ENCODE assay signal across 19 cellular contexts in genomic region chr3:196057663-196058356, GRCh38. TPM values are rescaled to one million over a fixed set of nuclear protein-coding genes. Genes with fewer than 3 reads are reported as not detected.
DNase-seq lines count a peak whose midpoint lies in the region; ATAC-seq, FAIRE-seq and TF ChIP-seq lines count a peak whose summit lies in the region.
"Had no signal": no experiment of that assay in that cellular context is flagged by ENCODE, and none has a peak within 500 bp of the region (broad histone marks: within the 10 kb centered on the region; RNA-seq: fewer than 3 reads in every experiment).

No MANE protein-coding gene starts in this region.

- TF ChIP-seq POLR2A in H54 (IDR thresholded peaks at IDR 0.05; ENCODE audit: low read depth, low read length) = no peak

- peaks cover 22% of the 10 kb centered on the region for H3K4me1 Mint-ChIP-seq in activated T-helper 1 cell treated with anti-CD3 and anti-CD28 coated beads, Interleukin-12 subunit alpha, Interleukin-12 subunit beta, Interleukin-2, Interleukin-4 antibody, amounts not matched to agents 30 ng/mL and 10 ng/mL and 1 ng/mL, durations not matched to agents 14 hours and 24 hours and 36 hours (ENCODE audit: low read depth)

- H3K4me3 ChIP-seq in HUES48 (ENCODE audit: low read depth, low read length) (no peak overlapping the region), iPS-20b (ENCODE audit: low read length) (peak overlapping the region; percentile 5; the same call in 1 of the 2 replicates)
- H3K4me3 ChIP-seq: Peyer's patch had no signal

- H3K9ac ChIP-seq in HUES48 (ENCODE audit: low read depth, low read length) (no peak overlapping the region), iPS-20b (ENCODE audit: low read depth, low read length) (peak overlapping the region; percentile 63)
- H3K9ac ChIP-seq: KMS-11 had no signal

- peak overlapping the region; percentile 36 for H3K27ac Mint-ChIP-seq in activated T-helper 1 cell treated with anti-CD3 and anti-CD28 coated beads, Interleukin-12 subunit alpha, Interleukin-12 subunit beta, Interleukin-2, Interleukin-4 antibody, amounts not matched to agents 30 ng/mL and 10 ng/mL and 1 ng/mL, durations not matched to agents 14 hours and 24 hours and 36 hours

- no peaks in the 10 kb centered on the region for H3K9me3 ChIP-seq in HUES48 (ENCODE audit: control insufficient read depth, insufficient read depth, low read length)
- no peaks in the 10 kb centered on the region for H3K9me3 ChIP-seq in iPS-20b (ENCODE audit: insufficient read depth, low read depth, low read length)
- H3K9me3 ChIP-seq: Peyer's patch had no signal

- peaks cover 96% of the 10 kb centered on the region for H3K36me3 ChIP-seq in HUES48 (ENCODE audit: control insufficient read depth, insufficient read depth, low read length)
- peaks cover 96% of the 10 kb centered on the region for H3K36me3 ChIP-seq in iPS-20b (ENCODE audit: insufficient read depth, low read depth, low read length)

- no peaks in the 10 kb centered on the region for H3K27me3 Mint-ChIP-seq in activated T-helper 1 cell treated with anti-CD3 and anti-CD28 coated beads, Interleukin-12 subunit alpha, Interleukin-12 subunit beta, Interleukin-2, Interleukin-4 antibody, amounts not matched to agents 30 ng/mL and 10 ng/mL and 1 ng/mL, durations not matched to agents 14 hours and 24 hours and 36 hours (ENCODE audit: insufficient read depth)

- H3K27me3 ChIP-seq in HUES48 (ENCODE audit: control insufficient read depth, insufficient read depth, low read length) (no peaks in the 10 kb centered on the region), iPS-20b (ENCODE audit: insufficient read depth, low read length) (no peaks in the 10 kb centered on the region)
- H3K27me3 ChIP-seq: Peyer's patch had no signal

- H3K27ac ChIP-seq in HUES48 (ENCODE audit: low read depth, low read length) (peak overlapping the region; percentile 92), iPS-20b (ENCODE audit: low read length) (peak overlapping the region; percentile 84)
- H3K27ac ChIP-seq: C4-2B, KMS-11, Peyer's patch had no signal

- H3K9me3 Mint-ChIP-seq in activated T-helper 1 cell treated with anti-CD3 and anti-CD28 coated beads, Interleukin-12 subunit alpha, Interleukin-12 subunit beta, Interleukin-2, Interleukin-4 antibody, amounts not matched to agents 30 ng/mL and 10 ng/mL and 1 ng/mL, durations not matched to agents 14 hours and 24 hours and 36 hours = no peaks in the 10 kb centered on the region

- FAIRE-seq in H54 (lab: Jason Lieb, UNC) = peak; percentile 23

- no peak for DNase-seq in H54 (ENCODE audit: insufficient read length, low spot score)
- DNase-seq in activated T-helper 1 cell treated with anti-CD3 and anti-CD28 coated beads, Interleukin-12 subunit alpha, Interleukin-12 subunit beta, Interleukin-2, Interleukin-4 antibody, amounts not matched to agents 30 ng/mL and 10 ng/mL and 1 ng/mL, durations not matched to agents 14 hours and 24 hours and 36 hours (ENCODE audit: low spot score) = no peak
- no peak for DNase-seq in GOT3 (lab: John Stamatoyannopoulos, UW)
- DNase-seq in Right ventricle myocardium inferior (ENCODE audit: missing footprints) = no peak
- DNase-seq: AML-193, DND-41, MV-4-11, NCI-H1417, NCI-H187 treated with DMSO at 0.1 percent for 48 hours, NCI-H226, NCI-H524, Peyer's patch, Right ventricle myocardium superior, SW 1271 had no signal

- H3K4me1 ChIP-seq in HUES48 (ENCODE audit: control insufficient read depth, insufficient read depth, low read length) = peaks cover 21% of the 10 kb centered on the region
- H3K4me1 ChIP-seq in iPS-20b (ENCODE audit: insufficient read depth, low read length) = peaks cover 13% of the 10 kb centered on the region; the same call in 1 of the 2 replicates
- H3K4me1 ChIP-seq: Peyer's patch had no signal

- no peak for ATAC-seq in Right ventricle myocardium inferior
- no peak for ATAC-seq in GM18520 (IDR thresholded peaks at IDR 0.05; ENCODE audit: unreplicated experiment)

- intact Hi-C loops in activated T-helper 1 cell treated with anti-CD3 and anti-CD28 coated beads, Interleukin-12 subunit alpha, Interleukin-12 subunit beta, Interleukin-2, Interleukin-4 antibody, amounts not matched to agents 30 ng/mL and 10 ng/mL and 1 ng/mL, durations not matched to agents 14 hours and 24 hours and 36 hours (cut with micrococcal nuclease) = no loop called here
- intact Hi-C loops in Right ventricle myocardium inferior (cut with DNase I) = no loop called here

- peaks cover 57% of the 10 kb centered on the region for H3K36me3 Mint-ChIP-seq in activated T-helper 1 cell treated with anti-CD3 and anti-CD28 coated beads, Interleukin-12 subunit alpha, Interleukin-12 subunit beta, Interleukin-2, Interleukin-4 antibody, amounts not matched to agents 30 ng/mL and 10 ng/mL and 1 ng/mL, durations not matched to agents 14 hours and 24 hours and 36 hours (ENCODE audit: low read depth)

- H3K4me3 Mint-ChIP-seq in activated T-helper 1 cell treated with anti-CD3 and anti-CD28 coated beads, Interleukin-12 subunit alpha, Interleukin-12 subunit beta, Interleukin-2, Interleukin-4 antibody, amounts not matched to agents 30 ng/mL and 10 ng/mL and 1 ng/mL, durations not matched to agents 14 hours and 24 hours and 36 hours = no peak overlapping the region

RNA-seq across cellular contexts. Expression of gene TFRC, which starts 24.1 kb away (rescaled TPM):
- 791 TPM in 2 replicates for total RNA-seq in activated T-helper 1 cell treated with anti-CD3 and anti-CD28 coated beads, Interleukin-12 subunit alpha, Interleukin-12 subunit beta, Interleukin-2, Interleukin-4 antibody, amounts not matched to agents 30 ng/mL and 10 ng/mL and 1 ng/mL, durations not matched to agents 14 hours and 24 hours and 36 hours
- total RNA-seq in Right ventricle myocardium inferior = 91.8 TPM
